ENCODE assay signal across 18 cellular contexts in the genomic region with DNA sequence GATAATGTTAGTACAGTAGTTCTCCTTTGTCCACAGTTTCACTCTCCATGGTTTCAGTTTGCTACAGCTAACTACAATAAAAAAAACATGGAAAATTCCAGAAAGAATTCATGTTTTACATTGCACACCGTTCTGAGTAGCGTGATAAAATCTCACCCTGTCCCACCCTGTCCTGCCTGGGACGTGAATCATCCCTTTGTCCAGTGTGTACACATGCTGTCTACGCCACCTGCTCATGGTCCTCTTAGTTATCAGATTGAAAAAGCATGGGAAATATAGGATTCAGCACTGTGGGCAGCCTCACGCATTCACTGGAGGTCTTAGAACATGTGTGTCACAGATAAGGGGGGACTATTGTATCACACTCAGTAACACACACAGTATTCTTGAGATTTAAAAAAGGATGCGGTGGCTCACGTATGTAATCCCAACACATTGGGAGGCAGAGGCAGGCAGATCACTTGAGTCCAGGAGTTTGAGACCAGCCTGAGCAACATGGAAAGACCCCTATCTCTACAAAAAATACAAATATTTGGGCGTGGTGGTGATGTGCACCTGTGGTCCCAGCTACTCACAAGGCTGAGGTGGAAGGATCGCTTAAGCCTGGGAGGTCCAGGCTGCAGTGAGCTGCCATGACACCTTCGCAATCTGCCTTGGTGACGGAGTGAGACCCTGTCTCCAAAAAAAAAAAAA. TPM values are rescaled to one million over a fixed set of nuclear protein-coding genes. Genes with fewer than 3 reads are reported as not detected.
DNase-seq lines count a peak whose midpoint lies in the region; ATAC-seq, FAIRE-seq and TF ChIP-seq lines count a peak whose summit lies in the region.
"Had no signal": no experiment of that assay in that cellular context is flagged by ENCODE, and none has a peak within 500 bp of the region (broad histone marks: within the 10 kb centered on the region; RNA-seq: fewer than 3 reads in every experiment).

No MANE protein-coding gene starts in this region.

- dilution Hi-C loops in keratinocyte (cut with MboI; ENCODE audit: extremely low pct_ligation_motif_present, low sequenced_read_pairs), result no loop called here

- H2AFZ ChIP-seq in keratinocyte (ENCODE audit: control insufficient read depth, low read length), result no peak overlapping the region

- H3K9me1 ChIP-seq in keratinocyte (ENCODE audit: control insufficient read depth, extremely low read depth, insufficient read depth, low read length), result no peaks in the 10 kb centered on the region

- no peaks in the 10 kb centered on the region for H3K36me3 Mint-ChIP-seq in MCF 10A (ENCODE audit: insufficient read depth, unreplicated experiment)
- no peaks in the 10 kb centered on the region for H3K36me3 Mint-ChIP-seq in T-helper 17 cell (ENCODE audit: low read depth)
- H3K36me3 Mint-ChIP-seq: activated naive CD8-positive, alpha-beta T cell treated with anti-CD3 and anti-CD28 coated beads, Interleukin-2, amount 10 ng/mL, durations not matched to agents 7 days and 5 days; CD8-positive, alpha-beta memory T cell; natural killer cell; stimulated activated naive B cell treated with anti-CD40 and anti-IgM and Interleukin-4, amounts not matched to agents 10 μg/mL and 1 μg/mL and 100 μg/mL, for 72 hours had no signal

- H3K9me3 ChIP-seq in breast epithelium (no peaks in the 10 kb centered on the region), T-helper 17 cell (ENCODE audit: control insufficient read depth, low read length, poor library complexity, severe bottlenecking) (no peaks in the 10 kb centered on the region), keratinocyte (ENCODE audit: control insufficient read depth, low read depth, low read length) (no peaks in the 10 kb centered on the region), testis (no peaks in the 10 kb centered on the region)
- H3K9me3 ChIP-seq: heart left ventricle, vagina had no signal

- no peaks in the 10 kb centered on the region for H3K9me3 Mint-ChIP-seq in MCF 10A (ENCODE audit: unreplicated experiment)
- H3K9me3 Mint-ChIP-seq: activated naive CD8-positive, alpha-beta T cell treated with anti-CD3 and anti-CD28 coated beads, Interleukin-2, amount 10 ng/mL, durations not matched to agents 7 days and 5 days; CD8-positive, alpha-beta memory T cell; natural killer cell; stimulated activated naive B cell treated with anti-CD40 and anti-IgM and Interleukin-4, amounts not matched to agents 10 μg/mL and 1 μg/mL and 100 μg/mL, for 72 hours had no signal

- FAIRE-seq in keratinocyte (lab: Jason Lieb, UNC), result peak; percentile 89
- FAIRE-seq: A204.1 had no signal

- WGBS in testis, 2 donors, result 70 to 78% methylated on average over 11 of the region's 11 CpGs

- no TSS peak for BruUV-seq in MCF 10A (replicated peaks; lab: Mats Ljungman, UMichigan)

- H3K27me3 ChIP-seq in breast epithelium (no peaks in the 10 kb centered on the region), keratinocyte (ENCODE audit: control insufficient read depth, extremely low read depth, insufficient read depth, low read length) (no peaks in the 10 kb centered on the region), testis (no peaks in the 10 kb centered on the region)
- H3K27me3 ChIP-seq: heart left ventricle, vagina had no signal

- H3K4me1 Mint-ChIP-seq in MCF 10A (ENCODE audit: insufficient read depth, unreplicated experiment), result peaks cover 30% of the 10 kb centered on the region
- H3K4me1 Mint-ChIP-seq in T-helper 17 cell, result peaks cover 9% of the 10 kb centered on the region

- ATAC-seq in T-helper 17 cell, result no peak

- H3K27ac ChIP-seq in breast epithelium, result peak overlapping the region in 1 of 2 donors; percentile 58
- peak overlapping the region; percentile 78 for H3K27ac ChIP-seq in keratinocyte (ENCODE audit: control insufficient read depth, insufficient read depth, low read length)
- peak overlapping the region; percentile 69 to 80 for H3K27ac ChIP-seq in testis
- H3K27ac ChIP-seq: vagina had no signal

- POLR2A ChIA-PET in MCF 10A (lab: Yijun Ruan, JAX), result interaction anchor here (0.6 to 2.9 kb wide), 12 partner anchors 8 to 1158 kb away, joined by 3 to 20 read pairs (median 6); partner anchors contain the start of gene FLNB

- H3K36me3 ChIP-seq in breast epithelium, result no peaks in the 10 kb centered on the region
- H3K36me3 ChIP-seq in keratinocyte (ENCODE audit: control insufficient read depth in 2 of 2, extremely low read depth in 1 of 2, insufficient read depth in 2 of 2, low read length in 2 of 2), result no peaks in the 10 kb centered on the region
- no peaks in the 10 kb centered on the region for H3K36me3 ChIP-seq in testis (ENCODE audit: low read depth, missing control alignments)
- H3K36me3 ChIP-seq: heart left ventricle, vagina had no signal

- peak overlapping the region; percentile 92 for H3K27ac Mint-ChIP-seq in MCF 10A (ENCODE audit: low read depth, unreplicated experiment)
- H3K27ac Mint-ChIP-seq in T-helper 17 cell, result no peak overlapping the region
- H3K27ac Mint-ChIP-seq: natural killer cell had no signal

- H3K27me3 Mint-ChIP-seq in MCF 10A (ENCODE audit: insufficient read depth, unreplicated experiment) (no peaks in the 10 kb centered on the region), T-helper 17 cell (no peaks in the 10 kb centered on the region)
- H3K27me3 Mint-ChIP-seq: activated CD4-positive, alpha-beta T cell treated with anti-CD3 and anti-CD28 coated beads for 36 hours; activated naive CD8-positive, alpha-beta T cell treated with anti-CD3 and anti-CD28 coated beads, Interleukin-2, amount 10 ng/mL, durations not matched to agents 7 days and 5 days; stimulated activated naive B cell treated with anti-CD40 and anti-IgM and Interleukin-4, amounts not matched to agents 10 μg/mL and 1 μg/mL and 100 μg/mL, for 72 hours had no signal

- peak overlapping the region; percentile 41 for H3K9ac ChIP-seq in keratinocyte (ENCODE audit: control insufficient read depth, extremely low read depth, insufficient read depth, low read length)

- intact Hi-C loops in MCF 10A (cut with micrococcal nuclease), result no loop called here
- intact Hi-C loops in breast epithelium (cut with DNase I; ENCODE audit: low total_unique reads), result no loop called here
- intact Hi-C loops in testis (cut with DNase I; ENCODE audit: low total_unique reads), result no loop called here

- TF ChIP-seq CTCF in MCF 10A (IDR thresholded peaks at IDR 0.05; ENCODE audit: unreplicated experiment) (no peak), breast epithelium (IDR thresholded peaks at IDR 0.05) (no peak), keratinocyte (optimal IDR thresholded peaks at IDR 0.05 in 1 of 3, IDR thresholded peaks at IDR 0.05 in 1 of 3, conservative IDR thresholded peaks at IDR 0.05 in 1 of 3; ENCODE audit: extremely low read depth in 1 of 3, insufficient read depth in 2 of 3, low read length in 3 of 3) (no peak), testis (IDR thresholded peaks at IDR 0.05) (no peak)

- no peaks in the 10 kb centered on the region for H4K20me1 ChIP-seq in keratinocyte (ENCODE audit: control insufficient read depth, extremely low read depth, insufficient read depth, low read length)

- H3K4me1 ChIP-seq in breast epithelium (peaks cover 0 to 8% of the 10 kb centered on the region in 2 donors), keratinocyte (ENCODE audit: control insufficient read depth, extremely low read depth, insufficient read depth, low read length) (peaks cover 46% of the 10 kb centered on the region), testis (peaks cover 20% of the 10 kb centered on the region)

- CTCF ChIA-PET in MCF 10A (lab: Yijun Ruan, JAX), result interaction anchor here (1.1 kb wide), 1 partner anchor 10 kb away, joined by 4 read pairs; no protein-coding TSS in a partner anchor

- peak overlapping the region; percentile 46 for H3K4me3 Mint-ChIP-seq in MCF 10A (ENCODE audit: unreplicated experiment)
- H3K4me3 Mint-ChIP-seq in T-helper 17 cell, result peak overlapping the region; percentile 90

- TF ChIP-seq POLR2A in breast epithelium (IDR thresholded peaks at IDR 0.05), result no peak
- TF ChIP-seq POLR2A in testis (IDR thresholded peaks at IDR 0.05), result no peak

- DNase-seq in MCF 10A (ENCODE audit: unreplicated experiment) (no peak), breast epithelium (ENCODE audit: low spot score in 2 of 2) (no peak), T-helper 17 cell (no peak), keratinocyte (ENCODE audit: low read depth, low spot score) (no peak), testis (no peak), D341Med (ENCODE audit: low spot score) (no peak), NCI-H526 treated with DMSO at 0.1 percent for 48 hours (lab: John Stamatoyannopoulos, UW) (no peak), T-helper 2 cell (no peak)
- DNase-seq: activated CD4-positive, alpha-beta T cell treated with anti-CD3 and anti-CD28 coated beads for 36 hours; activated naive CD8-positive, alpha-beta T cell treated with anti-CD3 and anti-CD28 coated beads, Interleukin-2, amount 10 ng/mL, durations not matched to agents 7 days and 5 days; activated T-cell treated with anti-CD3 and anti-CD28 coated beads for 4 hours; CD8-positive, alpha-beta memory T cell; GDM1; heart left ventricle; natural killer cell; stimulated activated naive B cell treated with anti-CD40 and anti-IgM and Interleukin-4, amounts not matched to agents 10 μg/mL and 1 μg/mL and 100 μg/mL, for 72 hours had no signal

- peak overlapping the region; percentile 87 for H3K4me2 ChIP-seq in keratinocyte (ENCODE audit: control insufficient read depth, extremely low read depth, insufficient read depth, low read depth, low read length)

- no peaks in the 10 kb centered on the region for H3K79me2 ChIP-seq in keratinocyte (ENCODE audit: control insufficient read depth, insufficient read depth, low read length)

- H3K4me3 ChIP-seq in breast epithelium (no peak overlapping the region), keratinocyte (ENCODE audit: control insufficient read depth in 2 of 3, extremely low read depth in 1 of 3, insufficient read depth in 2 of 3, low read depth in 1 of 3, low read length in 3 of 3) (peak overlapping the region in 1 of 3 experiments; percentile 36), testis (no peak overlapping the region)
- H3K4me3 ChIP-seq: heart left ventricle, vagina had no signal

RNA-seq across cellular contexts. Expression of gene FLNB, which starts 8.7 kb away (rescaled TPM):
- total RNA-seq in MCF 10A (2022), result 580 and 593 TPM in 2 replicates
- total RNA-seq in breast epithelium, result 100 to 1,000 TPM in 2 of 3 donors, 10 to 100 TPM in 1; 40.3 to 242 (median 164) TPM
- 10 to 100 TPM; 41.1 to 42.5 TPM for total RNA-seq in T-helper 17 cell
- polyA plus RNA-seq in keratinocyte, result 271 to 566 TPM (median 289 TPM) in 3 replicates
- polyA plus RNA-seq in keratinocyte (2011; ENCODE audit: low read depth), result 139 TPM
- polyA plus RNA-seq in keratinocyte (2011; cell fraction: cytosol; rRNA removed), result 224 and 242 TPM in 2 replicates
- 1,762 and 1,792 TPM in 2 replicates for polyA plus RNA-seq in keratinocyte (2011; cell fraction: nucleus; rRNA removed)
- polyA plus RNA-seq in keratinocyte (2012; ENCODE audit: low replicate concordance), result 243 and 645 TPM in 2 replicates
- polyA minus RNA-seq in keratinocyte, result 1,184 to 1,540 TPM (median 1,356 TPM) in 3 replicates
- polyA minus RNA-seq in keratinocyte (2011; cell fraction: cytosol; rRNA and poly(A)+ RNA removed), result 873 TPM
- 2,395 and 3,178 TPM in 2 replicates for polyA minus RNA-seq in keratinocyte (2011; cell fraction: nucleus; rRNA and poly(A)+ RNA removed)
- 100 to 1,000 TPM; 166 to 199 TPM for total RNA-seq in testis
- polyA plus RNA-seq in testis (ENCODE audit: insufficient read depth, low read depth, low replicate concordance), result 105 TPM
